14 cellular contexts compared by ENCODE assay signal in the genomic region with DNA sequence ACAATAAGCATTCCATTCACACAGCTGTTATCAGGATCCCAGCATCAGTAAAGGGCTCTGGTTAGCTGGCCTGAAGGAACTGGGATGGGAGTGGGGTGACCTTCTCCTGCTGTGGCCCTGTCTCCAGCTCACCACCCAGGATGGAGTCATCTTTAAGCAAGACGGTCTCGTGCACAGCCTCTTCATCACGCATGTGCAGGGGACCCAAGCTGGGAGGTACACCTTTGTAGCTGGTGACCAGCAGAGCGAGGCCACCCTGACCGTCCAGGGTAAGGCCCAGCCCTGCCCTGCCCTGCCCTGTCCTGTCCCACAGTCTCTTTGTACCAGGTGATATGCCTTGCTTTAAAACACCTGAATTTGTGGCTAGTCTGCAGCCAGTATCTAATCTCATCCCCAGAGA. TPM values are rescaled to one million over a fixed set of nuclear protein-coding genes. Genes with fewer than 3 reads are reported as not detected.
"Had no signal": no experiment of that assay in that cellular context is flagged by ENCODE, and none has a peak within 500 bp of the region (broad histone marks: within the 10 kb centered on the region; RNA-seq: fewer than 3 reads in every experiment).

No MANE protein-coding gene starts in this region.

- H3K27ac Mint-ChIP-seq: activated naive CD4-positive, alpha-beta T cell treated with anti-CD3 and anti-CD28 coated beads for 36 hours; stimulated activated effector memory CD8-positive, alpha-beta T cell treated with anti-CD3 and anti-CD28 coated beads, Interleukin-12 subunit alpha, Interleukin-12 subunit beta, amount 100 ng/mL, for 72 hours; T-helper 1 cell treated with Interleukin-12 subunit alpha and Interleukin-12 subunit beta and Interleukin-4 antibody, amounts not matched to agents 30 μg/mL and 1 μg/mL, for 36 hours had no signal

- H3K27me3 ChIP-seq: adrenal gland had no signal

- DNase-seq: activated CD4-positive, alpha-beta T cell treated with anti-CD3 and anti-CD28 coated beads, Interleukin-2, amount 50 U/mL, for 48 hours; central memory CD4-positive, alpha-beta T cell; effector memory CD4-positive, alpha-beta T cell; hippocampal formation; lower lobe of right lung; naive B cell; right cardiac atrium; trophoblast cell had no signal

- H3K36me3 ChIP-seq: adrenal gland, lower lobe of right lung had no signal

- H3K36me3 Mint-ChIP-seq: naive B cell; stimulated activated effector memory CD8-positive, alpha-beta T cell treated with anti-CD3 and anti-CD28 coated beads, Interleukin-12 subunit alpha, Interleukin-12 subunit beta, amount 100 ng/mL, for 72 hours had no signal

- H3K4me1 Mint-ChIP-seq: naive B cell; stimulated activated effector memory CD8-positive, alpha-beta T cell treated with anti-CD3 and anti-CD28 coated beads, Interleukin-12 subunit alpha, Interleukin-12 subunit beta, amount 100 ng/mL, for 72 hours had no signal

- H3K4me1 ChIP-seq: lower lobe of right lung had no signal

- H3K4me2 ChIP-seq: smooth muscle cell had no signal

- ATAC-seq: right cardiac atrium had no signal

- H3K4me3 ChIP-seq: adrenal gland, lower lobe of right lung, smooth muscle cell had no signal

- H3K4me3 Mint-ChIP-seq: activated naive CD4-positive, alpha-beta T cell treated with anti-CD3 and anti-CD28 coated beads for 36 hours; naive B cell; stimulated activated effector memory CD8-positive, alpha-beta T cell treated with anti-CD3 and anti-CD28 coated beads, Interleukin-12 subunit alpha, Interleukin-12 subunit beta, amount 100 ng/mL, for 72 hours; T-helper 1 cell treated with Interleukin-12 subunit alpha and Interleukin-12 subunit beta and Interleukin-4 antibody, amounts not matched to agents 30 μg/mL and 1 μg/mL, for 36 hours had no signal

- H3K9me3 Mint-ChIP-seq: activated naive CD4-positive, alpha-beta T cell treated with anti-CD3 and anti-CD28 coated beads for 36 hours; stimulated activated effector memory CD8-positive, alpha-beta T cell treated with anti-CD3 and anti-CD28 coated beads, Interleukin-12 subunit alpha, Interleukin-12 subunit beta, amount 100 ng/mL, for 72 hours; T-helper 1 cell treated with Interleukin-12 subunit alpha and Interleukin-12 subunit beta and Interleukin-4 antibody, amounts not matched to agents 30 μg/mL and 1 μg/mL, for 36 hours had no signal

- H3K9me3 ChIP-seq: adrenal gland, lower lobe of right lung had no signal

- H3K27ac ChIP-seq: adrenal gland, epithelial cell of prostate, lower lobe of right lung had no signal

RNA-seq across cellular contexts. Expression of a gene that starts 24.3 kb away (rescaled TPM):
- total RNA-seq: activated naive CD4-positive, alpha-beta T cell treated with anti-CD3 and anti-CD28 coated beads for 36 hours; smooth muscle cell had no signal
- polyA plus RNA-seq: smooth muscle cell had no signal
